In the genomic region with DNA sequence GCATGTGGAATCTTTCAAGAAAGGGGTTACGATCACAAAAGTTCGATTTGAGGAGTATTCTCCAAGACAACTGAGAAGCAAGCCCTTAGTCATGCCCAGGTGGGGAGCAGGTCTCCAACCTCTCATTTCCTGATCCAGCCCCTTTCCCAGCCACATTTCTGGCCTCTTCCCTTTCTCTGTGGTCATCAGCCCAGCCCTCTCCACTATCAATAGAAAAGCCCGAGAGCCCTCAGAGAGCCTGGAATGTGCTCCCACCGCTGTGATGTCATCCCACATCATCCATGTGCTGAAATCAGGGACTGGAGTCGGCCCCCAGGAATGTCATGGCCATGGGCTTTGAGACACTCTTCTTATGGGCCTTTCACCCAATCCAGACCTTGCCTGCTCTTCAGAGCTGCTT, we compare ENCODE assay signal across 18 cellular contexts.
A peak's percentile ranks its signal among the peaks of the same experiment; 100 is the strongest.
DNase-seq lines count a peak whose midpoint lies in the region; ATAC-seq and TF ChIP-seq lines count a peak whose summit lies in the region.
"Had no signal": no experiment of that assay in that cellular context is flagged by ENCODE, and none has a peak within 500 bp of the region (broad histone marks: within the 10 kb centered on the region; RNA-seq: fewer than 3 reads in every experiment).

No MANE protein-coding gene starts in this region.

- H3K27me3 ChIP-seq in mesendoderm (ENCODE audit: insufficient read depth, low read length, poor library complexity) = no peaks in the 10 kb centered on the region
- H3K27me3 ChIP-seq: SJCRH30, testis had no signal

- H3K4me3 Mint-ChIP-seq in CD14-positive monocyte (no peak overlapping the region), HFFc6 (no peak overlapping the region; the same call in 1 of the 2 replicates)

- H3K27ac Mint-ChIP-seq in CD14-positive monocyte = peak overlapping the region in 4 of 7 donors; percentile 26 to 73 (median 42)
- H3K27ac Mint-ChIP-seq in HFFc6 = 0 out of 2 replicates have a peak overlapping the region, but pooled peaks have one; percentile 12

- intact Hi-C loops in CD14-positive monocyte (cut with micrococcal nuclease) = no loop called here

- in situ Hi-C loops in ACHN (cut with HindIII; ENCODE audit: low pct_ligation_motif_present, low pct_unique_long_range_greater_than_20kb, low sequenced_read_pairs) = no loop called here

- H2BK120ac ChIP-seq in mesendoderm (ENCODE audit: low read depth, low read length) = no peak overlapping the region

- WGBS in mesendoderm (ENCODE audit: extremely low coverage, insufficient coverage, low lambda C conversion rate) = no CpG with 5 or more reads among the region's 5 CpGs

- H2BK5ac ChIP-seq in mesendoderm (ENCODE audit: low read length) = no peak overlapping the region

- no peak for ATAC-seq in HG03175 (IDR thresholded peaks at IDR 0.05; ENCODE audit: unreplicated experiment)
- ATAC-seq: HCT116 had no signal

- no peak overlapping the region for H3K4ac ChIP-seq in mesendoderm (ENCODE audit: low read depth, low read length)

- H2AK5ac ChIP-seq in mesendoderm (ENCODE audit: low read length) = no peak overlapping the region

- H3K9ac ChIP-seq in mesendoderm (ENCODE audit: low read length) = no peak overlapping the region

- no peak overlapping the region for H4K8ac ChIP-seq in mesendoderm (ENCODE audit: low read depth, low read length)

- DNase-seq in CD14-positive monocyte (ENCODE audit: low spot score) = no peak
- peak; percentile 23 for DNase-seq in HFFc6
- DNase-seq in cardiac fibroblast (ENCODE audit: low read depth in 2 of 2) = peak; percentile 27 to 35
- peak; percentile 48 for DNase-seq in mesendoderm
- no peak for DNase-seq in T-helper 2 cell
- no peak for DNase-seq in retina
- no peak for DNase-seq in ACHN
- DNase-seq: activated CD4-positive, alpha-beta T cell treated with anti-CD3 and anti-CD28 coated beads for 4 hours; activated CD8-positive, alpha-beta memory T cell treated with anti-CD3 and anti-CD28 coated beads, Interleukin-2, amount 50 U/mL, for 48 hours; glutamatergic neuron; NCI-H2029; NCI-H510A; stimulated activated CD4-positive, alpha-beta T cell treated with anti-CD3 and anti-CD28 coated beads, Interleukin-4, amount 100 ng/mL, for 4 hours; T1000; testis had no signal

- H3K56ac ChIP-seq in mesendoderm (ENCODE audit: low read length) = no peak overlapping the region

- H3K36me3 ChIP-seq in mesendoderm (ENCODE audit: control insufficient read depth, insufficient read depth, low read length) = no peaks in the 10 kb centered on the region
- H3K36me3 ChIP-seq: SJCRH30 had no signal

- TF ChIP-seq CTCF in CD14-positive monocyte (IDR thresholded peaks at IDR 0.05) (no peak), HFFc6 (IDR thresholded peaks at IDR 0.05) (no peak), cardiac fibroblast (IDR thresholded peaks at IDR 0.05; ENCODE audit: low read depth, low read length) (no peak)

- H3K4me2 ChIP-seq in mesendoderm (ENCODE audit: low read length) = no peak overlapping the region

- no peak overlapping the region for H3K27ac ChIP-seq in mesendoderm (ENCODE audit: low read depth, low read length)
- H3K27ac ChIP-seq: SJCRH30, testis had no signal

- H3K23ac ChIP-seq in mesendoderm (ENCODE audit: low read length) = no peak overlapping the region

- no peaks in the 10 kb centered on the region for H3K79me2 ChIP-seq in mesendoderm (ENCODE audit: control insufficient read depth, insufficient read depth, low read length)

- H3K4me1 Mint-ChIP-seq in CD14-positive monocyte (peaks cover 27% of the 10 kb centered on the region), HFFc6 (ENCODE audit: low read depth) (peaks cover 67% of the 10 kb centered on the region)

- H3K27me3 Mint-ChIP-seq in CD14-positive monocyte (ENCODE audit: low read depth in 3 of 3) (no peaks in the 10 kb centered on the region), HFFc6 (ENCODE audit: insufficient read depth) (no peaks in the 10 kb centered on the region)

- no peaks in the 10 kb centered on the region for H3K9me3 Mint-ChIP-seq in CD14-positive monocyte
- no peaks in the 10 kb centered on the region for H3K9me3 Mint-ChIP-seq in HFFc6

- H3K18ac ChIP-seq in mesendoderm (ENCODE audit: low read length) = no peak overlapping the region

- no peak overlapping the region for H2BK15ac ChIP-seq in mesendoderm (replicated peaks; ENCODE audit: low read depth)

- H4K5ac ChIP-seq in mesendoderm (ENCODE audit: low read length) = no peak overlapping the region

- H3K4me3 ChIP-seq in cardiac fibroblast (replicated peaks in 1 of 2; ENCODE audit: low read depth in 2 of 2, low read length in 2 of 2) = no peak overlapping the region
- H3K4me3 ChIP-seq in mesendoderm (ENCODE audit: low read length) = no peak overlapping the region
- H3K4me3 ChIP-seq: SJCRH30, testis had no signal

- no peaks in the 10 kb centered on the region for H3K79me1 ChIP-seq in mesendoderm (ENCODE audit: low read length)

- H3K36me3 Mint-ChIP-seq in CD14-positive monocyte (peaks cover 84 to 93% of the 10 kb centered on the region in 2 donors), HFFc6 (ENCODE audit: low read depth) (peaks cover 40% of the 10 kb centered on the region)

- no peaks in the 10 kb centered on the region for H3K4me1 ChIP-seq in mesendoderm (ENCODE audit: control insufficient read depth, low read depth, low read length)
- H3K4me1 ChIP-seq: SJCRH30, testis had no signal

Comparison
In these comparisons a context has a peak if more than half of its experiments do, and no peak if none do; other contexts are left out.
1. DNase-seq: peak in HFFc6 (single experiment), cardiac fibroblast (2 of 2) and mesendoderm (single experiment); none in CD14-positive monocyte (single experiment), T-helper 2 cell (0 of 5), retina (single experiment) and ACHN (single experiment).